In the genomic region with DNA sequence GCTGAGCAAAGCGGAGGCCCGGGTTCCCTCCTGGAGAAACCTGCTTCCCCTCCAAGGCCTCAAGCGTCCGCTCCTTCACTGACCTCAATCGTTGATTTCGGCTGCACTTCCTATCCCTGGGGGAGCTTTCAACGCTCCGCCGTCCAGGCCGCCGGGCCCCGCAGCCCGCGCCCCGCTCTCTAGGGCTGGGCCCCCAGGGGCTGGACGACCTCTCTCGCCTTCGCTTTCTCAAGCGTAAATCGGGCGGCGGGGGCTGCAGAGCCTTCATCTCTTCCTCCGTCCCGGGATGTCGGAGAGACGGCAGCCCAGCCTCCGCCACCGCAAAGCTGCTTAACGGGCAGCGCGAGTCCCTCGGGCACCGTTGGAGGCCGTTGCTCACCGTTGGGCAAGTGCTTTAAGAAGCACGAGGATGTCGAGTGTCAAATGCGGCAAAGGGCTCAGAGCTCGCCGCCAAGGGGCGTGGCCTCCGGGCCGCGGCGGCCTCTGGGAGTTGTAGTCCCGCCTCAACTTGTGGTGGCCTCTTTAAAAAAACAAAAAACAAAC, we compare ENCODE assay signal across 8 cellular contexts. TPM values are rescaled to one million over a fixed set of nuclear protein-coding genes. Genes with fewer than 3 reads are reported as not detected.
A peak's percentile ranks its signal among the peaks of the same experiment; 100 is the strongest.
DNase-seq lines count a peak whose midpoint lies in the region; ATAC-seq and TF ChIP-seq lines count a peak whose summit lies in the region.

No MANE protein-coding gene starts in this region.

- no peak for TF ChIP-seq CTCF in GM13976 (IDR thresholded peaks at IDR 0.05; ENCODE audit: borderline replicate concordance, control extremely low read depth, extremely low read depth, insufficient read depth, missing control alignments)
- TF ChIP-seq CTCF in epithelial cell of esophagus (IDR thresholded peaks at IDR 0.05; ENCODE audit: insufficient read depth, low read depth, low read length, missing control alignments), result no peak
- no peak for TF ChIP-seq CTCF in mucosa of descending colon (IDR thresholded peaks at IDR 0.05)

- H3K4me3 ChIP-seq in epithelial cell of esophagus (ENCODE audit: low read length) (peak overlapping the region; percentile 47), mucosa of descending colon (no peak overlapping the region)

- no peaks in the 10 kb centered on the region for H3K36me3 ChIP-seq in mucosa of descending colon (ENCODE audit: low read depth)

- DNase-seq in GM13976 (ENCODE audit: low spot score) (peak; percentile 84), epithelial cell of esophagus (ENCODE audit: low read depth) (peak; percentile 74), mucosa of descending colon (peak; percentile 58 to 74 (median 71)), middle frontal gyrus (ENCODE audit: extremely low spot score, low spot score) (no peak)
- peak; percentile 47 for DNase-seq in activated CD8-positive, alpha-beta memory T cell treated with anti-CD3 and anti-CD28 coated beads, Interleukin-2, amount 50 U/mL, for 24 hours (ENCODE audit: extremely low read depth)
- DNase-seq in stimulated activated CD8-positive, alpha-beta memory T cell treated with anti-CD3 and anti-CD28 coated beads, Interleukin-15, amount 100 ng/mL, for 4 hours (ENCODE audit: low read depth in 2 of 2), result peak; percentile 54 to 57

- intact Hi-C loops in mucosa of descending colon (cut with DNase I, micrococcal nuclease), result no loop called here

- ATAC-seq in HG03469 (IDR thresholded peaks at IDR 0.05; ENCODE audit: unreplicated experiment), result peak; percentile 56
- peak; percentile 51 for ATAC-seq in mucosa of descending colon
- no peak for ATAC-seq in HG03521 (IDR thresholded peaks at IDR 0.05; ENCODE audit: unreplicated experiment)

- H3K9me3 ChIP-seq in mucosa of descending colon, result no peaks in the 10 kb centered on the region

- peaks cover 7% of the 10 kb centered on the region for H3K4me1 ChIP-seq in mucosa of descending colon (ENCODE audit: low read depth)

- in situ Hi-C loops in GM13976 (cut with MboI; ENCODE audit: low sequenced_read_pairs, unreplicated experiment), result no loop called here

RNA-seq across cellular contexts. Expression of a gene that starts 8.5 kb away (rescaled TPM):
- total RNA-seq in mucosa of descending colon, result 10 to 100 TPM; 21.9 to 63.5 (median 25.7) TPM

RNA-seq across cellular contexts. Expression of a gene that starts 27.8 kb away (rescaled TPM):
- total RNA-seq in mucosa of descending colon, result 10 to 100 TPM; 33.2 to 55.7 (median 39.9) TPM

RNA-seq across cellular contexts. Expression of a gene that starts 57.1 kb away (rescaled TPM):
- total RNA-seq in mucosa of descending colon, result 10 to 100 TPM; 22.6 to 26.8 (median 22.6) TPM
